Comparison of ENCODE assay signal across 1 cellular context in the genomic region with DNA sequence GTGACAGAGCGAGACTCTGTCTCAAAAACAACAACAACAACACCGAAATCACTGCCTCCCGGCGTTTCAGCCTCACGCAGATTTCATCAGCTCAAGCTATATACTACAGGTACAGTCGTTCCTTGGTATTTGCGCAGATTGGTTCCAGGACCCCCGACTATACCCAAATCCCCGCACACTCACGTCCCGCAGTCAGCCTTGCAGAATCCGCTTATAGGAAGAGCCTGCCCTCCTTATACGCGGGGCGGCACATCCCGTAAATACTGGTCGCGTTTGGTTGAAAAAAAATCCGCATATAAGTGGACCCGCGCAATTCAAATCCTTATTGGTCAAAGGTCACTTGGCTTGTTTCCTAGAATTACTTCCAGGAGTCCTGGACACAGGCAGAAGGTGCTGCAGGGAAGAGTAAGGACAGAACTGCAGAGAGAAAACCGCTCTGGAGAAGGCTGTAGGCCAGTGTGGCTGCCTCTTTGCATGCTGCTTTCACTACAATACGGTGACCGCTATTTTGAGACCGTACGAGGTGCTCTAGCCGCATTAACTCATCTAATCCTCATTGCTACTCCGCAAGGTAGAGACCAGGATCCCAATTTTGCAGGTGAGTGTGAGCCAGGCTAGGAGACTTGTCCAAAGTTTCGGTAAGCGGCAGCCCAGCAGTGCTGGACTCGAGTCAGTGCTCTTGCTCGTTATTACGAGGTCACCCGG.
TF ChIP-seq lines count a peak whose summit lies in the region.

No MANE protein-coding gene starts in this region.

TF ChIP-seq in HepG2, 621 proteins besides CTCF, POLR2A, EP300 and RAD21 (continued from another document and continues in another):
- TF ChIP-seq, protein P1, sequence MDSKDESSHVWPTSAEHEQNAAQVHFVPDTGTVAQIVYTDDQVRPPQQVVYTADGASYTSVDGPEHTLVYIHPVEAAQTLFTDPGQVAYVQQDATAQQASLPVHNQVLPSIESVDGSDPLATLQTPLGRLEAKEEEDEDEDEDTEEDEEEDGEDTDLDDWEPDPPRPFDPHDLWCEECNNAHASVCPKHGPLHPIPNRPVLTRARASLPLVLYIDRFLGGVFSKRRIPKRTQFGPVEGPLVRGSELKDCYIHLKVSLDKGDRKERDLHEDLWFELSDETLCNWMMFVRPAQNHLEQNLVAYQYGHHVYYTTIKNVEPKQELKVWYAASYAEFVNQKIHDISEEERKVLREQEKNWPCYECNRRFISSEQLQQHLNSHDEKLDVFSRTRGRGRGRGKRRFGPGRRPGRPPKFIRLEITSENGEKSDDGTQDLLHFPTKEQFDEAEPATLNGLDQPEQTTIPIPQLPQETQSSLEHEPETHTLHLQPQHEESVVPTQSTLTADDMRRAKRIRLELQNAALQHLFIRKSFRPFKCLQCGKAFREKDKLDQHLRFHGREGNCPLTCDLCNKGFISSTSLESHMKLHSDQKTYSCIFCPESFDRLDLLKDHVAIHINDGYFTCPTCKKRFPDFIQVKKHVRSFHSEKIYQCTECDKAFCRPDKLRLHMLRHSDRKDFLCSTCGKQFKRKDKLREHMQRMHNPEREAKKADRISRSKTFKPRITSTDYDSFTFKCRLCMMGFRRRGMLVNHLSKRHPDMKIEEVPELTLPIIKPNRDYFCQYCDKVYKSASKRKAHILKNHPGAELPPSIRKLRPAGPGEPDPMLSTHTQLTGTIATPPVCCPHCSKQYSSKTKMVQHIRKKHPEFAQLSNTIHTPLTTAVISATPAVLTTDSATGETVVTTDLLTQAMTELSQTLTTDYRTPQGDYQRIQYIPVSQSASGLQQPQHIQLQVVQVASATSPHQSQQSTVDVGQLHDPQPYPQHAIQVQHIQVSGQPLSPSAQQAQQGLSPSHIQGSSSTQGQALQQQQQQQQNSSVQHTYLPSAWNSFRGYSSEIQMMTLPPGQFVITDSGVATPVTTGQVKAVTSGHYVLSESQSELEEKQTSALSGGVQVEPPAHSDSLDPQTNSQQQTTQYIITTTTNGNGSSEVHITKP (CRISPR knock-in tag; IDR thresholded peaks at IDR 0.05; ENCODE audit: low read depth): no peak
- TF ChIP-seq CEBPB (IDR thresholded peaks at IDR 0.05; ENCODE audit: borderline replicate concordance, low read depth, low read length) (no peak), ZZZ3 (CRISPR knock-in tag; IDR thresholded peaks at IDR 0.05; ENCODE audit: borderline replicate concordance) (no peak; the same call in 1 of the 2 replicates), ZNF556 (CRISPR knock-in tag; IDR thresholded peaks at IDR 0.05; ENCODE audit: borderline replicate concordance) (no peak), ZNF224 (CRISPR knock-in tag; IDR thresholded peaks at IDR 0.05) (no peak), ZNF652 (CRISPR knock-in tag; IDR thresholded peaks at IDR 0.05; ENCODE audit: borderline replicate concordance, low read depth) (no peak), DNMT3B (CRISPR knock-in tag; conservative IDR thresholded peaks at IDR 0.05) (no peak), SIX1 (CRISPR knock-in tag; IDR thresholded peaks at IDR 0.05; ENCODE audit: borderline replicate concordance) (no peak), NFYB (CRISPR knock-in tag; IDR thresholded peaks at IDR 0.05) (no peak), NCOA5 (CRISPR knock-in tag; IDR thresholded peaks at IDR 0.05) (0 out of 2 replicates have a peak, but pooled peaks have one; percentile 33), ZNF598 (CRISPR knock-in tag; IDR thresholded peaks at IDR 0.05; ENCODE audit: borderline replicate concordance) (0 out of 2 replicates have a peak, but pooled peaks have one; percentile 17), BCL6 (CRISPR knock-in tag; IDR thresholded peaks at IDR 0.05) (no peak), PAF1 (CRISPR knock-in tag; IDR thresholded peaks at IDR 0.05) (no peak), ELF4 (CRISPR knock-in tag; IDR thresholded peaks at IDR 0.05; ENCODE audit: borderline replicate concordance) (0 out of 2 replicates have a peak, but pooled peaks have one; percentile 10), FOXA1 (IDR thresholded peaks at IDR 0.05) (no peak), FOXA1 (CRISPR knock-in tag; IDR thresholded peaks at IDR 0.05) (no peak), POGZ (CRISPR knock-in tag; IDR thresholded peaks at IDR 0.05) (no peak), ZNF337 (CRISPR knock-in tag; IDR thresholded peaks at IDR 0.05; ENCODE audit: borderline replicate concordance, low read depth) (no peak), NAIF1 (CRISPR knock-in tag; IDR thresholded peaks at IDR 0.05; ENCODE audit: borderline replicate concordance) (no peak), POLR2AphosphoS2 (IDR thresholded peaks at IDR 0.05; ENCODE audit: low read depth, low read length) (no peak), RFX1 (IDR thresholded peaks at IDR 0.05) (no peak)
- TF ChIP-seq, protein P2, sequence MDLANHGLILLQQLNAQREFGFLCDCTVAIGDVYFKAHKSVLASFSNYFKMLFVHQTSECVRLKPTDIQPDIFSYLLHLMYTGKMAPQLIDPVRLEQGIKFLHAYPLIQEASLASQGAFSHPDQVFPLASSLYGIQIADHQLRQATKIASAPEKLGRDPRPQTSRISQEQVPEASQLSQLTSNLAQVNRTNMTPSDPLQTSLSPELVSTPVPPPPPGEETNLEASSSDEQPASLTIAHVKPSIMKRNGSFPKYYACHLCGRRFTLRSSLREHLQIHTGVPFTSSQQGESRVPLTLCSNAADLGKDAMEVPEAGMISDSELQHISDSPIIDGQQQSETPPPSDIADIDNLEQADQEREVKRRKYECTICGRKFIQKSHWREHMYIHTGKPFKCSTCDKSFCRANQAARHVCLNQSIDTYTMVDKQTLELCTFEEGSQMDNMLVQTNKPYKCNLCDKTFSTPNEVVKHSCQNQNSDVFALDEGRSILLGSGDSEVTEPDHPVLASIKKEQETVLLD (CRISPR knock-in tag; IDR thresholded peaks at IDR 0.05; ENCODE audit: low read depth): no peak
- TF ChIP-seq, protein P3, sequence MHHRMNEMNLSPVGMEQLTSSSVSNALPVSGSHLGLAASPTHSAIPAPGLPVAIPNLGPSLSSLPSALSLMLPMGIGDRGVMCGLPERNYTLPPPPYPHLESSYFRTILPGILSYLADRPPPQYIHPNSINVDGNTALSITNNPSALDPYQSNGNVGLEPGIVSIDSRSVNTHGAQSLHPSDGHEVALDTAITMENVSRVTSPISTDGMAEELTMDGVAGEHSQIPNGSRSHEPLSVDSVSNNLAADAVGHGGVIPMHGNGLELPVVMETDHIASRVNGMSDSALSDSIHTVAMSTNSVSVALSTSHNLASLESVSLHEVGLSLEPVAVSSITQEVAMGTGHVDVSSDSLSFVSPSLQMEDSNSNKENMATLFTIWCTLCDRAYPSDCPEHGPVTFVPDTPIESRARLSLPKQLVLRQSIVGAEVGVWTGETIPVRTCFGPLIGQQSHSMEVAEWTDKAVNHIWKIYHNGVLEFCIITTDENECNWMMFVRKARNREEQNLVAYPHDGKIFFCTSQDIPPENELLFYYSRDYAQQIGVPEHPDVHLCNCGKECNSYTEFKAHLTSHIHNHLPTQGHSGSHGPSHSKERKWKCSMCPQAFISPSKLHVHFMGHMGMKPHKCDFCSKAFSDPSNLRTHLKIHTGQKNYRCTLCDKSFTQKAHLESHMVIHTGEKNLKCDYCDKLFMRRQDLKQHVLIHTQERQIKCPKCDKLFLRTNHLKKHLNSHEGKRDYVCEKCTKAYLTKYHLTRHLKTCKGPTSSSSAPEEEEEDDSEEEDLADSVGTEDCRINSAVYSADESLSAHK (CRISPR knock-in tag; IDR thresholded peaks at IDR 0.05; ENCODE audit: borderline replicate concordance): no peak
- TF ChIP-seq, protein P4, sequence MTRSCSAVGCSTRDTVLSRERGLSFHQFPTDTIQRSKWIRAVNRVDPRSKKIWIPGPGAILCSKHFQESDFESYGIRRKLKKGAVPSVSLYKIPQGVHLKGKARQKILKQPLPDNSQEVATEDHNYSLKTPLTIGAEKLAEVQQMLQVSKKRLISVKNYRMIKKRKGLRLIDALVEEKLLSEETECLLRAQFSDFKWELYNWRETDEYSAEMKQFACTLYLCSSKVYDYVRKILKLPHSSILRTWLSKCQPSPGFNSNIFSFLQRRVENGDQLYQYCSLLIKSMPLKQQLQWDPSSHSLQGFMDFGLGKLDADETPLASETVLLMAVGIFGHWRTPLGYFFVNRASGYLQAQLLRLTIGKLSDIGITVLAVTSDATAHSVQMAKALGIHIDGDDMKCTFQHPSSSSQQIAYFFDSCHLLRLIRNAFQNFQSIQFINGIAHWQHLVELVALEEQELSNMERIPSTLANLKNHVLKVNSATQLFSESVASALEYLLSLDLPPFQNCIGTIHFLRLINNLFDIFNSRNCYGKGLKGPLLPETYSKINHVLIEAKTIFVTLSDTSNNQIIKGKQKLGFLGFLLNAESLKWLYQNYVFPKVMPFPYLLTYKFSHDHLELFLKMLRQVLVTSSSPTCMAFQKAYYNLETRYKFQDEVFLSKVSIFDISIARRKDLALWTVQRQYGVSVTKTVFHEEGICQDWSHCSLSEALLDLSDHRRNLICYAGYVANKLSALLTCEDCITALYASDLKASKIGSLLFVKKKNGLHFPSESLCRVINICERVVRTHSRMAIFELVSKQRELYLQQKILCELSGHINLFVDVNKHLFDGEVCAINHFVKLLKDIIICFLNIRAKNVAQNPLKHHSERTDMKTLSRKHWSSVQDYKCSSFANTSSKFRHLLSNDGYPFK (CRISPR knock-in tag; IDR thresholded peaks at IDR 0.05; ENCODE audit: borderline replicate concordance): no peak
- TF ChIP-seq, protein P5, sequence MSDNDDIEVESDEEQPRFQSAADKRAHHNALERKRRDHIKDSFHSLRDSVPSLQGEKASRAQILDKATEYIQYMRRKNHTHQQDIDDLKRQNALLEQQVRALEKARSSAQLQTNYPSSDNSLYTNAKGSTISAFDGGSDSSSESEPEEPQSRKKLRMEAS (IDR thresholded peaks at IDR 0.05): no peak
- TF ChIP-seq, protein P6, sequence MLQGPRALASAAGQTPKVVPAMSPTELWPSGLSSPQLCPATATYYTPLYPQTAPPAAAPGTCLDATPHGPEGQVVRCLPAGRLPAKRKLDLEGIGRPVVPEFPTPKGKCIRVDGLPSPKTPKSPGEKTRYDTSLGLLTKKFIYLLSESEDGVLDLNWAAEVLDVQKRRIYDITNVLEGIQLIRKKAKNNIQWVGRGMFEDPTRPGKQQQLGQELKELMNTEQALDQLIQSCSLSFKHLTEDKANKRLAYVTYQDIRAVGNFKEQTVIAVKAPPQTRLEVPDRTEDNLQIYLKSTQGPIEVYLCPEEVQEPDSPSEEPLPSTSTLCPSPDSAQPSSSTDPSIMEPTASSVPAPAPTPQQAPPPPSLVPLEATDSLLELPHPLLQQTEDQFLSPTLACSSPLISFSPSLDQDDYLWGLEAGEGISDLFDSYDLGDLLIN (CRISPR knock-in tag; IDR thresholded peaks at IDR 0.05; ENCODE audit: borderline replicate concordance): no peak
- TF ChIP-seq, protein P7, sequence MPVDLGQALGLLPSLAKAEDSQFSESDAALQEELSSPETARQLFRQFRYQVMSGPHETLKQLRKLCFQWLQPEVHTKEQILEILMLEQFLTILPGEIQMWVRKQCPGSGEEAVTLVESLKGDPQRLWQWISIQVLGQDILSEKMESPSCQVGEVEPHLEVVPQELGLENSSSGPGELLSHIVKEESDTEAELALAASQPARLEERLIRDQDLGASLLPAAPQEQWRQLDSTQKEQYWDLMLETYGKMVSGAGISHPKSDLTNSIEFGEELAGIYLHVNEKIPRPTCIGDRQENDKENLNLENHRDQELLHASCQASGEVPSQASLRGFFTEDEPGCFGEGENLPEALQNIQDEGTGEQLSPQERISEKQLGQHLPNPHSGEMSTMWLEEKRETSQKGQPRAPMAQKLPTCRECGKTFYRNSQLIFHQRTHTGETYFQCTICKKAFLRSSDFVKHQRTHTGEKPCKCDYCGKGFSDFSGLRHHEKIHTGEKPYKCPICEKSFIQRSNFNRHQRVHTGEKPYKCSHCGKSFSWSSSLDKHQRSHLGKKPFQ (CRISPR knock-in tag; IDR thresholded peaks at IDR 0.05; ENCODE audit: insufficient replicate concordance): no peak
- TF ChIP-seq, protein P8, sequence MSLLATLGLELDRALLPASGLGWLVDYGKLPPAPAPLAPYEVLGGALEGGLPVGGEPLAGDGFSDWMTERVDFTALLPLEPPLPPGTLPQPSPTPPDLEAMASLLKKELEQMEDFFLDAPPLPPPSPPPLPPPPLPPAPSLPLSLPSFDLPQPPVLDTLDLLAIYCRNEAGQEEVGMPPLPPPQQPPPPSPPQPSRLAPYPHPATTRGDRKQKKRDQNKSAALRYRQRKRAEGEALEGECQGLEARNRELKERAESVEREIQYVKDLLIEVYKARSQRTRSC (CRISPR knock-in tag; IDR thresholded peaks at IDR 0.05; ENCODE audit: low read depth): no peak
